22 cellular contexts compared by ENCODE assay signal in the genomic region with DNA sequence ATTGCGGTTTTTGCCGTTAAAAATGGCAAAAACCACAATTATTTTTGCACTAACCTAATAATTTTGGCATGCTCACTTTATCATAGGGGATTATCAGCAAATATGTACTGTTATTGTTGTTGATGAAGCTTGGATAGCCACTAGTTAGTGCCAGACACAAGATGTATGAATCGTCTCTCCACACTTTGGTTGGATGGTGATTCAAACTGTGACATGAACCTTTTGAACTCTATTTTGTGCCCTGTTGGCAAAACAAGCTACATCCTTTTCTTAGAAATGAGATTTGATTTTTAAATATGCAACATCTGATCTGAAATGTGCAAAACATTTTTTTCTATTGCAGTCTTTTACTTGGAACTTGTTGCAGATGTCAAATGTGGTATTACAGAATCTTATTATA.
"Had no signal": no experiment of that assay in that cellular context is flagged by ENCODE, and none has a peak within 500 bp of the region (broad histone marks: within the 10 kb centered on the region; RNA-seq: fewer than 3 reads in every experiment).

No MANE protein-coding gene starts in this region.

- H3K36me3 ChIP-seq: MG63 had no signal

- H3K27ac ChIP-seq: RWPE1 had no signal

- H3K9ac ChIP-seq: SK-N-SH had no signal

- DNase-seq: IMR-90, Karpas-422, KG1, MG63, NCI-H1092, NCI-H1105 treated with DMSO at 0.1 percent for 48 hours, NCI-H1417 treated with DMSO at 0.1 percent for 48 hours, NCI-H146, NCI-H1694 treated with DMSO at 0.1 percent for 48 hours, NCI-H1930, NCI-H2081, NCI-H2107, NCI-H2227 treated with DMSO at 0.1 percent for 48 hours, NCI-H524, NCI-H526 treated with DMSO at 0.1 percent for 48 hours, NCI-H748 treated with DMSO at 0.1 percent for 48 hours, PC-3, SHP77, SK-N-SH had no signal

- ATAC-seq: HepG2, Panc1, PC-3 had no signal

- H3K4me3 ChIP-seq: MG63 had no signal

- H3K4me2 ChIP-seq: SK-N-SH had no signal

- H3K9me3 ChIP-seq: MG63, SK-N-SH had no signal
